ENCODE assay signal across 12 cellular contexts in the genomic region with DNA sequence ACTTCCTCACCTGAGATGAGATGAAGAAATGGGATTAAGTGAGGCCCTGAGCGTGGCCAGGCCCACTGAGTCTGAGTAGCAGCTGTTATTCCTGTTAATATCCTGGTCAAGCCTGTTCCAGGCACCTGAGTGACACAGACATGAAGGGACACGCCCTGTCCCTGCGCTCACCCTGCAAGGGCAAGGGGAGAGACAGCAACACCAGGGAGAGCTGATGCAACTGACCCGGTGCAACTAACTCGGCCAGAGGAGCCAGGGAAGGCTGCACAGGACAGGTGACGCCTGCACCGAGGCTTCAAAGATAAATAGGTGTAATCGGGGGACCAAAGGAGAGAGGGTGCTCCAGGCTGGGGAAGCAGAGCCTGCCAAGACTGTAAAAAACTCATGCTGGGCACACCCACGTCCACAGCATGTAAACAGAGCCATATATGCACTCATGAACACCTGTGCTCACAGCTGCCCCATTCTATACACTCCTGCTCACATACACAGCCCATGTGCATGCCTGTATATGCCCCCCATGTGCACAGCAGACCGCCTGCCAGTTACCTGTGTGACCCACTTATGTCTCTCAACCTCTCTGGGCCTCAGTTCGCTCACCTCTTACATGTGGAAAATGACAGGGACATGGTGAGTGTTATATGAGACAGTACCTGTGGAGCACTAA. TPM values are rescaled to one million over a fixed set of nuclear protein-coding genes. Genes with fewer than 3 reads are reported as not detected.
DNase-seq lines count a peak whose midpoint lies in the region; ATAC-seq lines count a peak whose summit lies in the region.
"Had no signal": no experiment of that assay in that cellular context is flagged by ENCODE, and none has a peak within 500 bp of the region (broad histone marks: within the 10 kb centered on the region; RNA-seq: fewer than 3 reads in every experiment).

No MANE protein-coding gene starts in this region.

- no peak for ATAC-seq in GM21737 (IDR thresholded peaks at IDR 0.05; ENCODE audit: unreplicated experiment)

- peaks cover 0 to 1% of the 10 kb centered on the region in 2 donors for H3K9me3 ChIP-seq in neuronal stem cell (replicated peaks in 1 of 2; ENCODE audit: control insufficient read depth in 2 of 2, insufficient read depth in 1 of 2, low read depth in 1 of 2, low read length in 2 of 2)
- H3K9me3 ChIP-seq: BLaER1 treated with 17β-estradiol and CSF1 and Interleukin-3, amounts not matched to agents 10 nM and 100 nM had no signal

- H3K27ac ChIP-seq in epithelial cell of prostate: peak overlapping the region; percentile 84
- H3K27ac ChIP-seq in neuronal stem cell (replicated peaks; ENCODE audit: low read length): no peak overlapping the region
- H3K27ac ChIP-seq: BLaER1 treated with 17β-estradiol and CSF1 and Interleukin-3, amounts not matched to agents 10 nM and 100 nM had no signal

- no peak overlapping the region for H3K4me2 ChIP-seq in neuronal stem cell (ENCODE audit: insufficient read depth, low read length, poor library complexity, severe bottlenecking)

- no peak overlapping the region for H2BK120ac ChIP-seq in neuronal stem cell (ENCODE audit: low read depth, low read length)

- no peak overlapping the region for H3K4ac ChIP-seq in neuronal stem cell (ENCODE audit: low read length)

- no CpG with 5 or more reads among the region's 11 CpGs for WGBS in neuronal stem cell (ENCODE audit: extremely low coverage in 2 of 2, insufficient read length in 2 of 2, insufficient replicate concordance in 1 of 2), 2 donors

- no peak overlapping the region for H4K91ac ChIP-seq in neuronal stem cell (ENCODE audit: low read depth, low read length, poor library complexity)

- no peaks in the 10 kb centered on the region for H3K79me1 ChIP-seq in neuronal stem cell (ENCODE audit: low read depth, low read length)

- H2BK5ac ChIP-seq in neuronal stem cell (ENCODE audit: low read length): no peak overlapping the region

- H3K14ac ChIP-seq in neuronal stem cell (ENCODE audit: low read length): no peak overlapping the region

- peaks cover 0 to 3% of the 10 kb centered on the region in 2 donors for H3K4me1 ChIP-seq in neuronal stem cell (ENCODE audit: control insufficient read depth in 2 of 2, insufficient read depth in 1 of 2, low read depth in 1 of 2, low read length in 2 of 2)

- H4K8ac ChIP-seq in neuronal stem cell (ENCODE audit: low read depth, low read length): no peak overlapping the region

- H3K18ac ChIP-seq in neuronal stem cell (ENCODE audit: low read length): peak overlapping the region; percentile 74

- no peak overlapping the region for H2BK15ac ChIP-seq in neuronal stem cell (ENCODE audit: low read length)

- H3K36me3 ChIP-seq in neuronal stem cell (replicated peaks in 1 of 2; ENCODE audit: control insufficient read depth in 2 of 2, insufficient read depth in 2 of 2, low read length in 2 of 2): no peaks in the 10 kb centered on the region
- H3K36me3 ChIP-seq: BLaER1 treated with 17β-estradiol and CSF1 and Interleukin-3, amounts not matched to agents 10 nM and 100 nM had no signal

- H3K4me3 ChIP-seq in neuronal stem cell (ENCODE audit: low read length in 2 of 2): no peak overlapping the region
- H3K4me3 ChIP-seq: BLaER1 treated with 17β-estradiol and CSF1 and Interleukin-3, amounts not matched to agents 10 nM and 100 nM had no signal

- H2AK5ac ChIP-seq in neuronal stem cell (ENCODE audit: low read depth, low read length): no peak overlapping the region

- no peak overlapping the region for H2AFZ ChIP-seq in neuronal stem cell (ENCODE audit: low read length)

- H2BK12ac ChIP-seq in neuronal stem cell (ENCODE audit: low read length): no peak overlapping the region

- no peaks in the 10 kb centered on the region for H3K27me3 ChIP-seq in neuronal stem cell (ENCODE audit: control insufficient read depth in 3 of 3, insufficient read depth in 3 of 3, low read depth in 1 of 3, low read length in 3 of 3)
- H3K27me3 ChIP-seq: BLaER1 treated with 17β-estradiol and CSF1 and Interleukin-3, amounts not matched to agents 10 nM and 100 nM had no signal

- no peak overlapping the region for H3K23ac ChIP-seq in neuronal stem cell (ENCODE audit: low read depth, low read length, poor library complexity)

- DNase-seq in DMS53 (lab: John Stamatoyannopoulos, UW) (peak; percentile 73), NCI-H345 (lab: John Stamatoyannopoulos, UW) (peak; percentile 33), epithelial cell of prostate (ENCODE audit: low read depth, low spot score) (peak; percentile 52), neuronal stem cell (ENCODE audit: low spot score) (no peak), nucleus accumbens (lab: John Stamatoyannopoulos, UW) (no peak)
- DNase-seq in activated CD4-positive, alpha-beta T cell treated with anti-CD3 and anti-CD28 coated beads, Interleukin-2, amount 50 U/mL, for 48 hours: no peak
- no peak for DNase-seq in NK-92 treated with Interleukin-12 subunit alpha and Interleukin-12 subunit beta, amount 100 ng/mL, for 24 hours (lab: John Stamatoyannopoulos, UW)
- DNase-seq: central memory CD4-positive, alpha-beta T cell; NCI-H1436 treated with DMSO at 0.1 percent for 48 hours; retina had no signal

- no peak overlapping the region for H3K9ac ChIP-seq in neuronal stem cell (ENCODE audit: low read depth, low read length, poor library complexity)
- H3K9ac ChIP-seq: BLaER1 treated with 17β-estradiol and CSF1 and Interleukin-3, amounts not matched to agents 10 nM and 100 nM had no signal

RNA-seq across cellular contexts. Expression of a gene that starts 22.8 kb away (rescaled TPM):
- 22.8 TPM for polyA plus RNA-seq in neuronal stem cell (2013, experiment 1 of 2)
- polyA plus RNA-seq in neuronal stem cell (2013, experiment 2 of 2): 22.6 TPM

RNA-seq across cellular contexts. Expression of a gene that starts 38.2 kb away (rescaled TPM):
- 0.13 TPM for polyA plus RNA-seq in neuronal stem cell (2013, experiment 1 of 2)
- polyA plus RNA-seq in neuronal stem cell (2013, experiment 2 of 2): 0.06 TPM

RNA-seq across cellular contexts. Expression of a gene that starts 59.2 kb away (rescaled TPM):
- polyA plus RNA-seq in neuronal stem cell (2013, experiment 1 of 2): 14.6 TPM
- 14.0 TPM for polyA plus RNA-seq in neuronal stem cell (2013, experiment 2 of 2)

Comparison
In these comparisons a context has a peak if more than half of its experiments do, and no peak if none do; other contexts are left out.
1. DNase-seq: peak in DMS53 (single experiment), NCI-H345 (single experiment) and epithelial cell of prostate (single experiment); none in neuronal stem cell (single experiment), nucleus accumbens (0 of 56), activated CD4-positive, alpha-beta T cell treated with anti-CD3 and anti-CD28 coated beads, Interleukin-2, amount 50 U/mL, for 48 hours (0 of 2) and NK-92 treated with Interleukin-12 subunit alpha and Interleukin-12 subunit beta, amount 100 ng/mL, for 24 hours (single experiment).